In the genomic region with DNA sequence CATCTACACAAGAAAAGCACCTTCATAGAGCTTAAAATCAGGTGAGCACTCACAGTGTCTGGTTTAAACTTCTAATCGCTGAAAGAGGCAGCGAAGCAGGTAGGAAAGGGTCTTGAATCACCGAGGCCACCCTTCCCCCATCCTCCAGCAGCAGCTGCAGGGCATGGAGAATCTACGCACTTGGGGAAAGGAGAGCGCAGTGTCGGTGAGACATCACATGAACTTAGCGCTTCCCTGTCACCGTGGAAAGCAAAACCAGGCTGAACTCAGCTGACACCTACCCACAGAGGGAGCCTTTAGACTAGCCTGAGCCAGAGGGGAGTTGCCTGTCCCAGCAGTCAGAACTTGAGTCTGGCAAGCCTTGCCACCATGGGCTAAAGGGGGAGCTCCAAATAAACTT, we compare ENCODE assay signal across 1 cellular context.
TF ChIP-seq lines count a peak whose summit lies in the region.

No MANE protein-coding gene starts in this region.

TF ChIP-seq in WTC11, 78 proteins besides CTCF, POLR2A, EP300 and RAD21:
- TF ChIP-seq, protein P1, sequence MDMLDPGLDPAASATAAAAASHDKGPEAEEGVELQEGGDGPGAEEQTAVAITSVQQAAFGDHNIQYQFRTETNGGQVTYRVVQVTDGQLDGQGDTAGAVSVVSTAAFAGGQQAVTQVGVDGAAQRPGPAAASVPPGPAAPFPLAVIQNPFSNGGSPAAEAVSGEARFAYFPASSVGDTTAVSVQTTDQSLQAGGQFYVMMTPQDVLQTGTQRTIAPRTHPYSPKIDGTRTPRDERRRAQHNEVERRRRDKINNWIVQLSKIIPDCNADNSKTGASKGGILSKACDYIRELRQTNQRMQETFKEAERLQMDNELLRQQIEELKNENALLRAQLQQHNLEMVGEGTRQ (CRISPR knock-in tag; IDR thresholded peaks at IDR 0.05), result 0 out of 2 replicates have a peak, but pooled peaks have one; percentile 10
- TF ChIP-seq ETV6 (CRISPR knock-in tag; IDR thresholded peaks at IDR 0.05) (peak; percentile 22; the same call in 1 of the 2 replicates), ZNF423 (CRISPR knock-in tag; IDR thresholded peaks at IDR 0.05) (peak; percentile 14; the same call in 1 of the 2 replicates)
- TF ChIP-seq, protein P2, sequence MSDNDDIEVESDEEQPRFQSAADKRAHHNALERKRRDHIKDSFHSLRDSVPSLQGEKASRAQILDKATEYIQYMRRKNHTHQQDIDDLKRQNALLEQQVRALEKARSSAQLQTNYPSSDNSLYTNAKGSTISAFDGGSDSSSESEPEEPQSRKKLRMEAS (CRISPR knock-in tag; IDR thresholded peaks at IDR 0.05), result peak; percentile 38; the same call in 1 of the 2 replicates
- TF ChIP-seq, protein P3, sequence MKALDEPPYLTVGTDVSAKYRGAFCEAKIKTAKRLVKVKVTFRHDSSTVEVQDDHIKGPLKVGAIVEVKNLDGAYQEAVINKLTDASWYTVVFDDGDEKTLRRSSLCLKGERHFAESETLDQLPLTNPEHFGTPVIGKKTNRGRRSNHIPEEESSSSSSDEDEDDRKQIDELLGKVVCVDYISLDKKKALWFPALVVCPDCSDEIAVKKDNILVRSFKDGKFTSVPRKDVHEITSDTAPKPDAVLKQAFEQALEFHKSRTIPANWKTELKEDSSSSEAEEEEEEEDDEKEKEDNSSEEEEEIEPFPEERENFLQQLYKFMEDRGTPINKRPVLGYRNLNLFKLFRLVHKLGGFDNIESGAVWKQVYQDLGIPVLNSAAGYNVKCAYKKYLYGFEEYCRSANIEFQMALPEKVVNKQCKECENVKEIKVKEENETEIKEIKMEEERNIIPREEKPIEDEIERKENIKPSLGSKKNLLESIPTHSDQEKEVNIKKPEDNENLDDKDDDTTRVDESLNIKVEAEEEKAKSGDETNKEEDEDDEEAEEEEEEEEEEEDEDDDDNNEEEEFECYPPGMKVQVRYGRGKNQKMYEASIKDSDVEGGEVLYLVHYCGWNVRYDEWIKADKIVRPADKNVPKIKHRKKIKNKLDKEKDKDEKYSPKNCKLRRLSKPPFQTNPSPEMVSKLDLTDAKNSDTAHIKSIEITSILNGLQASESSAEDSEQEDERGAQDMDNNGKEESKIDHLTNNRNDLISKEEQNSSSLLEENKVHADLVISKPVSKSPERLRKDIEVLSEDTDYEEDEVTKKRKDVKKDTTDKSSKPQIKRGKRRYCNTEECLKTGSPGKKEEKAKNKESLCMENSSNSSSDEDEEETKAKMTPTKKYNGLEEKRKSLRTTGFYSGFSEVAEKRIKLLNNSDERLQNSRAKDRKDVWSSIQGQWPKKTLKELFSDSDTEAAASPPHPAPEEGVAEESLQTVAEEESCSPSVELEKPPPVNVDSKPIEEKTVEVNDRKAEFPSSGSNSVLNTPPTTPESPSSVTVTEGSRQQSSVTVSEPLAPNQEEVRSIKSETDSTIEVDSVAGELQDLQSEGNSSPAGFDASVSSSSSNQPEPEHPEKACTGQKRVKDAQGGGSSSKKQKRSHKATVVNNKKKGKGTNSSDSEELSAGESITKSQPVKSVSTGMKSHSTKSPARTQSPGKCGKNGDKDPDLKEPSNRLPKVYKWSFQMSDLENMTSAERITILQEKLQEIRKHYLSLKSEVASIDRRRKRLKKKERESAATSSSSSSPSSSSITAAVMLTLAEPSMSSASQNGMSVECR (CRISPR knock-in tag; IDR thresholded peaks at IDR 0.05; ENCODE audit: borderline replicate concordance), result no peak
